In the genomic region with DNA sequence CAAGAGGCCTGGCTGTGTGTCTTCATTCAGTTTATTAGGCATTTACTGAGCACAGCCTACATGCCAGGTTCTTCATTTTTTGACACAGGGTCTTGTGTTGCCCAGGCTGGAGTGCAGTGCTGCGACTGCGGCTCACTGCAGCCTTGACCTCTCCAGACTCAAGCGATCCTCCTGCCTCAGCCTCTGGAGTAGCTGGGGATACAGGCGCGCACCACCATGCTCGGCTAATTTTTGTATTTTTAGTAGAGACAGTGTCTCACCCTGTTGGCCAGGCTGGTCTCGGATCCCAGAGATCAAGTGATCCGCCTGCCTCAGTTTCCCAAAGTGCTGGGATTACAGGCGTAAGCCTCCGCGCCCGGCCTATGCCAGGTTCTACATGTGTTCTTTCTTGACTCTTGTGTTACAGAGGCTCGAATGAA, we compare ENCODE assay signal across 7 cellular contexts. TPM values are rescaled to one million over a fixed set of nuclear protein-coding genes. Genes with fewer than 3 reads are reported as not detected.
DNase-seq lines count a peak whose midpoint lies in the region; ATAC-seq and TF ChIP-seq lines count a peak whose summit lies in the region.

No MANE protein-coding gene starts in this region.

- no peak overlapping the region for H3K27ac ChIP-seq in iPS-18a (ENCODE audit: low read length)

- H3K4me1 ChIP-seq in iPS-18a (ENCODE audit: control insufficient read depth, low read depth, low read length), result no peaks in the 10 kb centered on the region

- H3K27me3 ChIP-seq in iPS-18a (ENCODE audit: control insufficient read depth, insufficient read depth, low read length), result peaks cover 56% of the 10 kb centered on the region

- peak overlapping the region; percentile 59 for H3K9ac ChIP-seq in iPS-18a (ENCODE audit: low read length)

- no peak for TF ChIP-seq CTCF in HFFc6 (IDR thresholded peaks at IDR 0.05)

- ATAC-seq in activated T-helper 17 cell treated with anti-CD3 and anti-CD28 coated beads, Interleukin-2, amount 50 U/mL, for 72 hours (replicated peaks), result no peak
- ATAC-seq in stimulated activated memory B cell treated with anti-CD40 and anti-IgM and Interleukin-4, amounts not matched to agents 10 μg/mL and 1 μg/mL and 100 μg/mL, for 72 hours, result no peak
- ATAC-seq in HG02885 (IDR thresholded peaks at IDR 0.05; ENCODE audit: poor library complexity, unreplicated experiment) (no peak), GM18498 (IDR thresholded peaks at IDR 0.05; ENCODE audit: unreplicated experiment) (no peak)

- peak overlapping the region; percentile 91 for H3K4me3 Mint-ChIP-seq in HFFc6
- peak overlapping the region; percentile 92 for H3K4me3 Mint-ChIP-seq in activated T-helper 17 cell treated with anti-CD3 and anti-CD28 coated beads, Interleukin-2, amount 50 U/mL, for 72 hours
- H3K4me3 Mint-ChIP-seq in stimulated activated memory B cell treated with anti-CD40 and anti-IgM and Interleukin-4, amounts not matched to agents 10 μg/mL and 1 μg/mL and 100 μg/mL, for 72 hours, result peak overlapping the region; percentile 91

- no peak for DNase-seq in HFFc6
- DNase-seq in GM19238 (ENCODE audit: insufficient read length, low spot score), result no peak

- no peaks in the 10 kb centered on the region for H3K36me3 ChIP-seq in iPS-18a (ENCODE audit: control insufficient read depth, low read depth, low read length)

- H3K4me3 ChIP-seq in iPS-18a (ENCODE audit: low read length), result peak overlapping the region; percentile 69

- H3K9me3 Mint-ChIP-seq in HFFc6, result no peaks in the 10 kb centered on the region
- H3K9me3 Mint-ChIP-seq in activated T-helper 17 cell treated with anti-CD3 and anti-CD28 coated beads, Interleukin-2, amount 50 U/mL, for 72 hours, result no peaks in the 10 kb centered on the region
- H3K9me3 Mint-ChIP-seq in stimulated activated memory B cell treated with anti-CD40 and anti-IgM and Interleukin-4, amounts not matched to agents 10 μg/mL and 1 μg/mL and 100 μg/mL, for 72 hours, result no peaks in the 10 kb centered on the region

- H3K27me3 Mint-ChIP-seq in HFFc6 (ENCODE audit: insufficient read depth), result peaks cover 5% of the 10 kb centered on the region
- peaks cover 3% of the 10 kb centered on the region for H3K27me3 Mint-ChIP-seq in activated T-helper 17 cell treated with anti-CD3 and anti-CD28 coated beads, Interleukin-2, amount 50 U/mL, for 72 hours
- H3K27me3 Mint-ChIP-seq in stimulated activated memory B cell treated with anti-CD40 and anti-IgM and Interleukin-4, amounts not matched to agents 10 μg/mL and 1 μg/mL and 100 μg/mL, for 72 hours, result peaks cover 17% of the 10 kb centered on the region

- H3K36me3 Mint-ChIP-seq in HFFc6 (ENCODE audit: low read depth), result no peaks in the 10 kb centered on the region
- no peaks in the 10 kb centered on the region for H3K36me3 Mint-ChIP-seq in activated T-helper 17 cell treated with anti-CD3 and anti-CD28 coated beads, Interleukin-2, amount 50 U/mL, for 72 hours (ENCODE audit: low read depth)
- H3K36me3 Mint-ChIP-seq in stimulated activated memory B cell treated with anti-CD40 and anti-IgM and Interleukin-4, amounts not matched to agents 10 μg/mL and 1 μg/mL and 100 μg/mL, for 72 hours, result peaks cover 8% of the 10 kb centered on the region

- H3K27ac Mint-ChIP-seq in HFFc6, result peak overlapping the region; percentile 74
- H3K27ac Mint-ChIP-seq in activated T-helper 17 cell treated with anti-CD3 and anti-CD28 coated beads, Interleukin-2, amount 50 U/mL, for 72 hours, result peak overlapping the region; percentile 91
- H3K27ac Mint-ChIP-seq in stimulated activated memory B cell treated with anti-CD40 and anti-IgM and Interleukin-4, amounts not matched to agents 10 μg/mL and 1 μg/mL and 100 μg/mL, for 72 hours, result peak overlapping the region; percentile 84

- peaks cover 26% of the 10 kb centered on the region for H3K4me1 Mint-ChIP-seq in HFFc6 (ENCODE audit: low read depth)
- H3K4me1 Mint-ChIP-seq in activated T-helper 17 cell treated with anti-CD3 and anti-CD28 coated beads, Interleukin-2, amount 50 U/mL, for 72 hours, result peaks cover 25% of the 10 kb centered on the region
- H3K4me1 Mint-ChIP-seq in stimulated activated memory B cell treated with anti-CD40 and anti-IgM and Interleukin-4, amounts not matched to agents 10 μg/mL and 1 μg/mL and 100 μg/mL, for 72 hours, result peaks cover 35% of the 10 kb centered on the region

- H3K9me3 ChIP-seq in iPS-18a (ENCODE audit: control insufficient read depth, low read depth, low read length), result no peaks in the 10 kb centered on the region

RNA-seq across cellular contexts. Expression of a gene that starts 0.6 kb away (rescaled TPM):
- total RNA-seq in HFFc6 (2021; fragmentation: NEBNext Ultra II Directional; extraction: Animal tissue kit (Norgen Biotek cat#: 25700)), result 10 to 100 TPM; 27.5 to 33.0 (median 29.6) TPM
- total RNA-seq in activated T-helper 17 cell treated with anti-CD3 and anti-CD28 coated beads, Interleukin-2, amount 50 U/mL, for 72 hours, result 10 to 100 TPM in 1 of 2 donors, 1 to 10 TPM in 1; 8.5 to 10.8 TPM
